ENCODE assay signal across 9 cellular contexts in the genomic region with DNA sequence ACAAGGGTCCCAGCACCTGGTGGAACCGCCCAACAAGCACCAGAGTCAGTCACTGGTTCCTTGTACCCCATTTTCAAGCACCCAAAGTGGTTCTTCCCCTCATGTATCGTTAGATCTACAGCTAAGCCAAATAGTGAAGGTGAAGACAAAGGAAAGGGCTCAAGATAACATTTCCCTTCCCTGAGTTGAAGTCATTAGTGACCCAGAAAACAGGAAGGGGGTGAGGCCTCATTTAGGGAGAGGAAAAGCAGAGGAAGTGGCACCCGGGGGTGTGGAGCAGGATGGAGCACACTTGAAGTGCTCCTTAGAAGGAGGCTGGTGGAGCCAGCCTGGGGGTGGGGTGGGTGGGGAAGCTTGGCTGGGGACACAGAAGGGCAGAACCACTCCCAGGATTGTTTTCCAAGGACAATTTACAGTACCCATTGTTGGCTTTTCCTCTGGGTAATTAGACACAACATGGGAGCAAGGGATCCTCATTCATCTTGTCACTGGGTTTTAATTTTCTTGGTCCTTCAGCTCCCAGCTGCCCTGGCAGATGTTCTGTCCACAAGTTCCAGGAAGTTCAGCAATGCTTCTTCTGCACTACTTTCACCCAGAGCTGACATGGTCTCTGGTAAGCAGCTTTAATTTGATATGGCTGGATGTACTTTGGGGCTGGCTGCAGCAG.
DNase-seq lines count a peak whose midpoint lies in the region; ATAC-seq and TF ChIP-seq lines count a peak whose summit lies in the region.
"Had no signal": no experiment of that assay in that cellular context is flagged by ENCODE, and none has a peak within 500 bp of the region (broad histone marks: within the 10 kb centered on the region; RNA-seq: fewer than 3 reads in every experiment).

No MANE protein-coding gene starts in this region.

- no peaks in the 10 kb centered on the region for H3K36me3 Mint-ChIP-seq in activated naive CD4-positive, alpha-beta T cell treated with anti-CD3 and anti-CD28 coated beads, Interleukin-2, amount 50 U/mL, for 72 hours

- H3K27ac ChIP-seq in GM23248 (no peak overlapping the region), psoas muscle (peak overlapping the region; percentile 48)

- H3K79me2 ChIP-seq in GM23248 (ENCODE audit: insufficient read depth), result no peaks in the 10 kb centered on the region

- no peak overlapping the region for H3K4me3 ChIP-seq in GM23248
- no peak overlapping the region for H3K4me3 ChIP-seq in psoas muscle

- H3K27ac Mint-ChIP-seq in activated naive CD4-positive, alpha-beta T cell treated with anti-CD3 and anti-CD28 coated beads, Interleukin-2, amount 50 U/mL, for 72 hours, result no peak overlapping the region

- WGBS in GM23248 (ENCODE audit: low coverage in 1 of 2, low lambda C conversion rate in 2 of 2, missing lambda C conversion rate in 2 of 2), 2 experiments, result 32 to 42% methylated on average over 3 of the region's 3 CpGs
- 61 to 71% (median 68%) methylated on average over 3 of the region's 3 CpGs for whole genome bisulfite sequencing in psoas muscle, 3 donors

- no peaks in the 10 kb centered on the region for H3K36me3 ChIP-seq in GM23248 (ENCODE audit: low read depth)
- H3K36me3 ChIP-seq in psoas muscle (ENCODE audit: insufficient read depth in 1 of 2, low read depth in 1 of 2), result no peaks in the 10 kb centered on the region

- no peaks in the 10 kb centered on the region for H4K20me1 ChIP-seq in GM23248 (ENCODE audit: insufficient read depth)

- no peak overlapping the region for H3K9ac ChIP-seq in GM23248

- no peak for DNase-seq in GM23248
- DNase-seq in NCI-H69 (lab: John Stamatoyannopoulos, UW), result peak; percentile 92
- peak; percentile 21 for DNase-seq in ecto neural progenitor cell (ENCODE audit: low spot score)
- no peak for DNase-seq in psoas muscle
- DNase-seq in kidney glomerular epithelial cell (lab: John Stamatoyannopoulos, UW), result no peak
- DNase-seq in A172 (ENCODE audit: low spot score), result no peak
- no peak for DNase-seq in DMS53 (lab: John Stamatoyannopoulos, UW)
- no peak for DNase-seq in activated naive CD4-positive, alpha-beta T cell treated with anti-CD3 and anti-CD28 coated beads, Interleukin-2, amount 50 U/mL, for 72 hours (ENCODE audit: low spot score in 2 of 2)
- DNase-seq: activated T-cell treated with anti-CD3 and anti-CD28 coated beads for 4 hours had no signal

- H3K4me1 ChIP-seq in GM23248 (ENCODE audit: insufficient read depth), result peaks cover 45% of the 10 kb centered on the region
- peaks cover 56% of the 10 kb centered on the region for H3K4me1 ChIP-seq in psoas muscle

- H3K27me3 ChIP-seq in GM23248 (replicated peaks; ENCODE audit: insufficient read depth) (no peaks in the 10 kb centered on the region), psoas muscle (ENCODE audit: insufficient read depth in 3 of 3, low read length in 2 of 3) (no peaks in the 10 kb centered on the region)

- 0 out of 2 replicates have a peak, but pooled peaks cover 10% of the 10 kb centered on the region for H3F3A ChIP-seq in GM23248 (ENCODE audit: insufficient read depth)

- H3K4me2 ChIP-seq in GM23248 (ENCODE audit: unreplicated experiment), result peak overlapping the region; percentile 34

- no peaks in the 10 kb centered on the region for H3K9me3 Mint-ChIP-seq in activated naive CD4-positive, alpha-beta T cell treated with anti-CD3 and anti-CD28 coated beads, Interleukin-2, amount 50 U/mL, for 72 hours

- peak overlapping the region; percentile 12; the same call in 1 of the 2 replicates for H2AFZ ChIP-seq in GM23248

- no peak for TF ChIP-seq CTCF in psoas muscle (IDR thresholded peaks at IDR 0.05)

- intact Hi-C loops in psoas muscle (cut with DNase I), result loop anchor here in 1 of 2 donors (10.0 kb wide), 2 partner anchors 195 to 475 kb away; a partner anchor contains a TSS

- H3K9me2 ChIP-seq in GM23248 (ENCODE audit: insufficient read depth), result no peaks in the 10 kb centered on the region

- ATAC-seq in psoas muscle, result peak in 2 of 4 donors; percentile 7 to 9
- ATAC-seq in activated naive CD4-positive, alpha-beta T cell treated with anti-CD3 and anti-CD28 coated beads, Interleukin-2, amount 50 U/mL, for 72 hours, result no peak

- in situ Hi-C loops in GM23248 (cut with MboI), result no loop called here

- no peaks in the 10 kb centered on the region for H3K9me3 ChIP-seq in GM23248 (ENCODE audit: low read depth)
- no peaks in the 10 kb centered on the region for H3K9me3 ChIP-seq in psoas muscle

Comparison
In these comparisons a context has a peak if more than half of its experiments do, and no peak if none do; other contexts are left out.
1. DNase-seq: peak in NCI-H69 (single experiment) and ecto neural progenitor cell (single experiment); none in GM23248 (single experiment), psoas muscle (0 of 2), kidney glomerular epithelial cell (single experiment), A172 (single experiment), DMS53 (single experiment) and activated naive CD4-positive, alpha-beta T cell treated with anti-CD3 and anti-CD28 coated beads, Interleukin-2, amount 50 U/mL, for 72 hours (0 of 2).